12 cellular contexts compared by ENCODE assay signal in the genomic region with DNA sequence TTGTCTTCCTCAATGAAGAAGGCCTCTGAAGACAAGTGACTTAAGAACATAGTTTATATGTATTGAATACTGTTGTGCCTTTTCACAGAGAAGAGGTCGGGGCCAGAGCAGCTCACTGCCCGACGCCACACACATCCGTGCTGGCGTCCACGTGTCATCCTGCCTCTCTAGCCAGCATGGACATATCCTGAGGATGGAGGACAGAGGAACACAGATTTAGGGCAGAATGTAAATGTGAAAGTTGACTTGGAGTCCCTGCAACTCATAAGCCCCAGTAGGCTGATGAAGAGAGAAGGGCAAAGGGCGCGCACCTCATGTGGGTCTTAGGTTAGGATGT. TPM values are rescaled to one million over a fixed set of nuclear protein-coding genes. Genes with fewer than 3 reads are reported as not detected.
A peak's percentile ranks its signal among the peaks of the same experiment; 100 is the strongest.
DNase-seq lines count a peak whose midpoint lies in the region; ATAC-seq, FAIRE-seq and TF ChIP-seq lines count a peak whose summit lies in the region.
"Had no signal": no experiment of that assay in that cellular context is flagged by ENCODE, and none has a peak within 500 bp of the region (broad histone marks: within the 10 kb centered on the region; RNA-seq: fewer than 3 reads in every experiment).

No MANE protein-coding gene starts in this region.

- H3K4me3 ChIP-seq in A549 = no peak overlapping the region
- peak overlapping the region; percentile 67 to 69 for H3K4me3 ChIP-seq in CD4-positive, alpha-beta memory T cell (ENCODE audit: low read length in 2 of 2)

- H3K9me3 ChIP-seq in A549 = no peaks in the 10 kb centered on the region
- no peaks in the 10 kb centered on the region for H3K9me3 ChIP-seq in CD4-positive, alpha-beta memory T cell (ENCODE audit: control insufficient read depth in 1 of 2, low read length in 2 of 2)

- TF ChIP-seq EP300 in A549 (IDR thresholded peaks at IDR 0.05) = no peak

- H3K4me3 Mint-ChIP-seq in CD4-positive, alpha-beta memory T cell = peak overlapping the region; percentile 88 to 96 (median 92)
- peak overlapping the region; percentile 83 for H3K4me3 Mint-ChIP-seq in activated T-helper 1 cell treated with anti-CD3 and anti-CD28 coated beads, Interleukin-12 subunit alpha, Interleukin-12 subunit beta, Interleukin-2, Interleukin-4 antibody, amounts not matched to agents 30 ng/mL and 10 ng/mL and 1 ng/mL, durations not matched to agents 14 hours and 24 hours and 36 hours
- peak overlapping the region; percentile 75 for H3K4me3 Mint-ChIP-seq in mesothelial cell of epicardium

- H3K4me2 ChIP-seq in A549 = peak overlapping the region; percentile 83; the same call in 1 of the 3 replicates

- no peak for TF ChIP-seq POLR2A in A549 (IDR thresholded peaks at IDR 0.05; ENCODE audit: low read length)

- FAIRE-seq in A549 (lab: Jason Lieb, UNC) = no peak

- peaks cover 18% of the 10 kb centered on the region for H3K4me1 ChIP-seq in A549
- H3K4me1 ChIP-seq in CD4-positive, alpha-beta memory T cell (ENCODE audit: insufficient read depth, low read length) = peaks cover 78% of the 10 kb centered on the region

- intact Hi-C loops in CD4-positive, alpha-beta memory T cell (cut with micrococcal nuclease) = loop anchor here (1.0 to 2.0 kb wide), 4 partner anchors 17 to 123 kb away; no protein-coding TSS in a partner anchor
- intact Hi-C loops in activated T-helper 1 cell treated with anti-CD3 and anti-CD28 coated beads, Interleukin-12 subunit alpha, Interleukin-12 subunit beta, Interleukin-2, Interleukin-4 antibody, amounts not matched to agents 30 ng/mL and 10 ng/mL and 1 ng/mL, durations not matched to agents 14 hours and 24 hours and 36 hours (cut with micrococcal nuclease) = loop anchor here (2.0 kb wide), 1 partner anchor 525 kb away; a partner anchor contains a TSS

- no peaks in the 10 kb centered on the region for H3K27me3 Mint-ChIP-seq in CD4-positive, alpha-beta memory T cell
- peaks cover 1% of the 10 kb centered on the region for H3K27me3 Mint-ChIP-seq in activated T-helper 1 cell treated with anti-CD3 and anti-CD28 coated beads, Interleukin-12 subunit alpha, Interleukin-12 subunit beta, Interleukin-2, Interleukin-4 antibody, amounts not matched to agents 30 ng/mL and 10 ng/mL and 1 ng/mL, durations not matched to agents 14 hours and 24 hours and 36 hours (ENCODE audit: insufficient read depth)
- peaks cover 2% of the 10 kb centered on the region for H3K27me3 Mint-ChIP-seq in mesothelial cell of epicardium (ENCODE audit: low read depth)

- in situ Hi-C loops in GM13976 (cut with MboI; ENCODE audit: low sequenced_read_pairs, unreplicated experiment) = no loop called here

- no peaks in the 10 kb centered on the region for H3K27me3 ChIP-seq in CD4-positive, alpha-beta memory T cell (ENCODE audit: insufficient read depth, low read length)

- no peaks in the 10 kb centered on the region for H3K36me3 ChIP-seq in CD4-positive, alpha-beta memory T cell (ENCODE audit: insufficient read depth, low read length)

- peaks cover 50 to 83% (median 72%) of the 10 kb centered on the region in 4 donors for H3K4me1 Mint-ChIP-seq in CD4-positive, alpha-beta memory T cell
- peaks cover 69% of the 10 kb centered on the region for H3K4me1 Mint-ChIP-seq in activated T-helper 1 cell treated with anti-CD3 and anti-CD28 coated beads, Interleukin-12 subunit alpha, Interleukin-12 subunit beta, Interleukin-2, Interleukin-4 antibody, amounts not matched to agents 30 ng/mL and 10 ng/mL and 1 ng/mL, durations not matched to agents 14 hours and 24 hours and 36 hours (ENCODE audit: low read depth)
- peaks cover 36% of the 10 kb centered on the region for H3K4me1 Mint-ChIP-seq in mesothelial cell of epicardium

- DNase-seq in A549 (ENCODE audit: low read depth in 1 of 2, low spot score in 1 of 2) (no peak), mesothelial cell of epicardium (ENCODE audit: low spot score in 2 of 2, unreplicated experiment in 2 of 2) (no peak), NOMO-1 treated with dmso at 0.1 percent for 144 hours (lab: John Stamatoyannopoulos, UW; ENCODE audit: unreplicated experiment) (no peak), kidney glomerular epithelial cell (lab: John Stamatoyannopoulos, UW) (no peak), GM13976 (ENCODE audit: low spot score) (no peak), 8988T (no peak)
- DNase-seq in CD4-positive, alpha-beta memory T cell = no peak
- DNase-seq in activated T-helper 1 cell treated with anti-CD3 and anti-CD28 coated beads, Interleukin-12 subunit alpha, Interleukin-12 subunit beta, Interleukin-2, Interleukin-4 antibody, amounts not matched to agents 30 ng/mL and 10 ng/mL and 1 ng/mL, durations not matched to agents 14 hours and 24 hours and 36 hours (ENCODE audit: low spot score) = no peak
- DNase-seq: activated CD4-positive, alpha-beta T cell treated with anti-CD3 and anti-CD28 coated beads, Interleukin-2, amount 50 U/mL, for 4 hours; HFFc6; NCI-H1092; PC-9 had no signal

- CTCF ChIA-PET in A549 (lab: Yijun Ruan, JAX) = interaction anchor here (1.2 to 7.2 kb wide), 9 partner anchors 8 to 57 kb away, joined by 3 to 84 read pairs (median 6); no protein-coding TSS in a partner anchor
- CTCF ChIA-PET in CD4-positive, alpha-beta memory T cell (lab: Charles Lee; ENCODE audit: partially characterized antibody) = interaction anchor here (0.7 to 8.4 kb wide), 7 partner anchors 8 to 51 kb away, joined by 4 to 65 read pairs (median 11); no protein-coding TSS in a partner anchor

- H3K9me3 Mint-ChIP-seq in CD4-positive, alpha-beta memory T cell = no peaks in the 10 kb centered on the region
- no peaks in the 10 kb centered on the region for H3K9me3 Mint-ChIP-seq in activated T-helper 1 cell treated with anti-CD3 and anti-CD28 coated beads, Interleukin-12 subunit alpha, Interleukin-12 subunit beta, Interleukin-2, Interleukin-4 antibody, amounts not matched to agents 30 ng/mL and 10 ng/mL and 1 ng/mL, durations not matched to agents 14 hours and 24 hours and 36 hours
- H3K9me3 Mint-ChIP-seq in mesothelial cell of epicardium = no peaks in the 10 kb centered on the region
- H3K9me3 Mint-ChIP-seq: HFFc6 had no signal

- 96% methylated on average over 8 of the region's 8 CpGs for WGBS in A549 (ENCODE audit: missing lambda C conversion rate)

- TF ChIP-seq CTCF in A549 (IDR thresholded peaks at IDR 0.05) (no peak), mesothelial cell of epicardium (IDR thresholded peaks at IDR 0.05; ENCODE audit: unreplicated experiment) (no peak), GM13976 (IDR thresholded peaks at IDR 0.05; ENCODE audit: borderline replicate concordance, control extremely low read depth, extremely low read depth, insufficient read depth, missing control alignments) (no peak)

- H3K27ac Mint-ChIP-seq in CD4-positive, alpha-beta memory T cell = peak overlapping the region; percentile 57 to 94 (median 86)
- no peak overlapping the region for H3K27ac Mint-ChIP-seq in activated T-helper 1 cell treated with anti-CD3 and anti-CD28 coated beads, Interleukin-12 subunit alpha, Interleukin-12 subunit beta, Interleukin-2, Interleukin-4 antibody, amounts not matched to agents 30 ng/mL and 10 ng/mL and 1 ng/mL, durations not matched to agents 14 hours and 24 hours and 36 hours
- H3K27ac Mint-ChIP-seq in mesothelial cell of epicardium = no peak overlapping the region
- H3K27ac Mint-ChIP-seq: HFFc6 had no signal

- no peak overlapping the region for H3K27ac ChIP-seq in A549
- H3K27ac ChIP-seq in CD4-positive, alpha-beta memory T cell (ENCODE audit: low read depth, low read length) = no peak overlapping the region
- H3K27ac ChIP-seq: PC-9 had no signal

- POLR2A ChIA-PET in A549 (lab: Yijun Ruan, JAX) = no interaction called here
- POLR2A ChIA-PET in CD4-positive, alpha-beta memory T cell (lab: Charles Lee; ENCODE audit: partially characterized antibody) = interaction anchor here (0.8 to 3.0 kb wide), 7 partner anchors 11 to 114 kb away, joined by 3 to 20 read pairs (median 5); a partner anchor contains a TSS

- TF ChIP-seq RAD21 in A549 (conservative IDR thresholded peaks at IDR 0.05 in 1 of 2, IDR thresholded peaks at IDR 0.05 in 1 of 2) = no peak

- no peaks in the 10 kb centered on the region for H3K36me3 Mint-ChIP-seq in CD4-positive, alpha-beta memory T cell
- peaks cover 1% of the 10 kb centered on the region for H3K36me3 Mint-ChIP-seq in activated T-helper 1 cell treated with anti-CD3 and anti-CD28 coated beads, Interleukin-12 subunit alpha, Interleukin-12 subunit beta, Interleukin-2, Interleukin-4 antibody, amounts not matched to agents 30 ng/mL and 10 ng/mL and 1 ng/mL, durations not matched to agents 14 hours and 24 hours and 36 hours (ENCODE audit: low read depth)
- no peaks in the 10 kb centered on the region for H3K36me3 Mint-ChIP-seq in mesothelial cell of epicardium

- ATAC-seq in A549 = no peak

TF ChIP-seq in A549, 52 proteins besides CTCF, POLR2A, EP300 and RAD21 (continues in another document):
- TF ChIP-seq, protein P1, sequence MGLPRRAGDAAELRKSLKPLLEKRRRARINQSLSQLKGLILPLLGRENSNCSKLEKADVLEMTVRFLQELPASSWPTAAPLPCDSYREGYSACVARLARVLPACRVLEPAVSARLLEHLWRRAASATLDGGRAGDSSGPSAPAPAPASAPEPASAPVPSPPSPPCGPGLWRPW (IDR thresholded peaks at IDR 0.05) = no peak

RNA-seq across cellular contexts. Expression of a gene that starts 1.3 kb away (rescaled TPM):
- polyA plus RNA-seq in A549 (2011; rRNA removed) (0.50 and 0.87 TPM in 2 replicates), A549 (2017; fragmentation: RNase III; extraction: RNeasy Plus Mini Kit Qiagen cat#74134 plus additional on column Dnase treatment) (0.70 to 0.75 TPM (median 0.74 TPM) in 3 replicates)
- 1.3 and 2.3 TPM in 2 replicates for polyA plus RNA-seq in A549 (2012; cell fraction: cytosol; rRNA removed)
- polyA plus RNA-seq in A549 (2012; cell fraction: nucleus; rRNA removed) = 1.7 and 2.9 TPM in 2 replicates
- 0.68 and 1.7 TPM in 2 replicates for polyA minus RNA-seq in A549 (2011; rRNA and poly(A)+ RNA removed)
- 10 to 100 TPM in 1 of 2 experiments, 1 to 10 TPM in 1; 8.8 to 10.1 TPM for total RNA-seq in CD4-positive, alpha-beta memory T cell
- 10 to 100 TPM; 10.0 to 22.2 TPM for polyA plus RNA-seq in CD4-positive, alpha-beta memory T cell
- total RNA-seq in activated T-helper 1 cell treated with anti-CD3 and anti-CD28 coated beads, Interleukin-12 subunit alpha, Interleukin-12 subunit beta, Interleukin-2, Interleukin-4 antibody, amounts not matched to agents 30 ng/mL and 10 ng/mL and 1 ng/mL, durations not matched to agents 14 hours and 24 hours and 36 hours = 2.2 and 2.8 TPM in 2 replicates
- 1.0 to 1.6 TPM (median 1.0 TPM) in 3 replicates for total RNA-seq in mesothelial cell of epicardium

RNA-seq across cellular contexts. Expression of a gene that starts 42.2 kb away (rescaled TPM):
- polyA plus RNA-seq in A549 (2011; rRNA removed) = 0.23 and 0.30 TPM in 2 replicates
- polyA plus RNA-seq in A549 (2012; cell fraction: cytosol; rRNA removed) = 0.46 and 0.70 TPM in 2 replicates
- 0.72 and 0.91 TPM in 2 replicates for polyA plus RNA-seq in A549 (2012; cell fraction: nucleus; rRNA removed)
- polyA plus RNA-seq in A549 (2017; fragmentation: RNase III; extraction: RNeasy Plus Mini Kit Qiagen cat#74134 plus additional on column Dnase treatment) = 0.50 to 0.80 TPM (median 0.54 TPM) in 3 replicates
- 0.44 and 0.45 TPM in 2 replicates for polyA minus RNA-seq in A549 (2011; rRNA and poly(A)+ RNA removed)
- total RNA-seq in CD4-positive, alpha-beta memory T cell = not detected
- polyA plus RNA-seq in CD4-positive, alpha-beta memory T cell = not detected
- total RNA-seq in activated T-helper 1 cell treated with anti-CD3 and anti-CD28 coated beads, Interleukin-12 subunit alpha, Interleukin-12 subunit beta, Interleukin-2, Interleukin-4 antibody, amounts not matched to agents 30 ng/mL and 10 ng/mL and 1 ng/mL, durations not matched to agents 14 hours and 24 hours and 36 hours = not detected in 2 replicates
- 2.1 to 2.6 TPM (median 2.4 TPM) in 3 replicates for total RNA-seq in mesothelial cell of epicardium

Comparison
In these comparisons a context has a peak if more than half of its experiments do, and no peak if none do; other contexts are left out.
1. H3K27ac Mint-ChIP-seq: peak in CD4-positive, alpha-beta memory T cell (7 of 7); none in activated T-helper 1 cell treated with anti-CD3 and anti-CD28 coated beads, Interleukin-12 subunit alpha, Interleukin-12 subunit beta, Interleukin-2, Interleukin-4 antibody, amounts not matched to agents 30 ng/mL and 10 ng/mL and 1 ng/mL, durations not matched to agents 14 hours and 24 hours and 36 hours (single experiment) and mesothelial cell of epicardium (single experiment).
2. Peak in every context shown above with its lines, with median percentiles within 50 percentile points of each other: H3K4me3 Mint-ChIP-seq.